In the genomic region with DNA sequence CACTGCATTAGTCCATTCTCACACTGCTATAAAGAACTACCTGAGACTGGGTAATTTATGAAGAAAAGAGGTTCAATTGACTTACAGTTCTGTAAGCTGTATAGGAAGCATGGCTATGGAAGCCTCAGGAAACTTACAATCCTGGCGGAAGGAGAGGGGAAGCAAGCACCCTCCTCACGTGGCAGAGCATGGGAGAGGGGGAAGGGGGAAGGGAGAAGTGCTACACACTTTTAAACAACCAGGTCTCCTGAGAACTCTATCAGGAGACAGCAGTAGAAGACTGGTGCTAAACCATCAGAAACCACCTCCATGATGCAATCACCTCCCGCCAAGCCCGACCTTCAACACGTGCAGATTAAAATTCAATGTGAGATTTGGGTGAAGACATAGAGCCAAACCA, we compare ENCODE assay signal across 1 cellular context.
TF ChIP-seq lines count a peak whose summit lies in the region.

No MANE protein-coding gene starts in this region.

TF ChIP-seq in WTC11, 78 proteins besides CTCF, POLR2A, EP300 and RAD21 (continued from another document):
- no peak for TF ChIP-seq STAT6 (CRISPR knock-in tag; conservative IDR thresholded peaks at IDR 0.05; ENCODE audit: low read depth)
- no peak for TF ChIP-seq JAZF1 (CRISPR knock-in tag; IDR thresholded peaks at IDR 0.05)
- TF ChIP-seq, protein P1, sequence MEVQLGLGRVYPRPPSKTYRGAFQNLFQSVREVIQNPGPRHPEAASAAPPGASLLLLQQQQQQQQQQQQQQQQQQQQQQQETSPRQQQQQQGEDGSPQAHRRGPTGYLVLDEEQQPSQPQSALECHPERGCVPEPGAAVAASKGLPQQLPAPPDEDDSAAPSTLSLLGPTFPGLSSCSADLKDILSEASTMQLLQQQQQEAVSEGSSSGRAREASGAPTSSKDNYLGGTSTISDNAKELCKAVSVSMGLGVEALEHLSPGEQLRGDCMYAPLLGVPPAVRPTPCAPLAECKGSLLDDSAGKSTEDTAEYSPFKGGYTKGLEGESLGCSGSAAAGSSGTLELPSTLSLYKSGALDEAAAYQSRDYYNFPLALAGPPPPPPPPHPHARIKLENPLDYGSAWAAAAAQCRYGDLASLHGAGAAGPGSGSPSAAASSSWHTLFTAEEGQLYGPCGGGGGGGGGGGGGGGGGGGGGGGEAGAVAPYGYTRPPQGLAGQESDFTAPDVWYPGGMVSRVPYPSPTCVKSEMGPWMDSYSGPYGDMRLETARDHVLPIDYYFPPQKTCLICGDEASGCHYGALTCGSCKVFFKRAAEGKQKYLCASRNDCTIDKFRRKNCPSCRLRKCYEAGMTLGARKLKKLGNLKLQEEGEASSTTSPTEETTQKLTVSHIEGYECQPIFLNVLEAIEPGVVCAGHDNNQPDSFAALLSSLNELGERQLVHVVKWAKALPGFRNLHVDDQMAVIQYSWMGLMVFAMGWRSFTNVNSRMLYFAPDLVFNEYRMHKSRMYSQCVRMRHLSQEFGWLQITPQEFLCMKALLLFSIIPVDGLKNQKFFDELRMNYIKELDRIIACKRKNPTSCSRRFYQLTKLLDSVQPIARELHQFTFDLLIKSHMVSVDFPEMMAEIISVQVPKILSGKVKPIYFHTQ (CRISPR knock-in tag; IDR thresholded peaks at IDR 0.05) = no peak
- TF ChIP-seq SP1 (CRISPR knock-in tag; conservative IDR thresholded peaks at IDR 0.05) = no peak
- no peak for TF ChIP-seq ARID4B (CRISPR knock-in tag; IDR thresholded peaks at IDR 0.05; ENCODE audit: borderline replicate concordance)
- TF ChIP-seq ATF6 (CRISPR knock-in tag; IDR thresholded peaks at IDR 0.05) = no peak
- TF ChIP-seq TEAD4 (CRISPR knock-in tag; IDR thresholded peaks at IDR 0.05) = no peak
- no peak for TF ChIP-seq ERG (CRISPR knock-in tag; IDR thresholded peaks at IDR 0.05)
